In genomic region chr17:59848778-59849177, GRCh38 we compare ENCODE assay signal across 1 cellular context.
A peak's percentile ranks its signal among the peaks of the same experiment; 100 is the strongest.
TF ChIP-seq lines count a peak whose summit lies in the region.

No MANE protein-coding gene starts in this region.

TF ChIP-seq in HepG2, 621 proteins besides CTCF, POLR2A, EP300 and RAD21 (continued from another document and continues in another):
- TF ChIP-seq SCMH1 (CRISPR knock-in tag; IDR thresholded peaks at IDR 0.05; ENCODE audit: borderline replicate concordance) (no peak), MIER2 (CRISPR knock-in tag; IDR thresholded peaks at IDR 0.05) (0 out of 2 replicates have a peak, but pooled peaks have one; percentile 10), HNF4A (CRISPR knock-in tag; IDR thresholded peaks at IDR 0.05) (no peak), THAP8 (CRISPR knock-in tag; IDR thresholded peaks at IDR 0.05; ENCODE audit: borderline replicate concordance) (no peak), ZSCAN25 (CRISPR knock-in tag; IDR thresholded peaks at IDR 0.05) (no peak), XRCC5 (optimal IDR thresholded peaks at IDR 0.05; ENCODE audit: low read length) (no peak), ARID4A (CRISPR knock-in tag; IDR thresholded peaks at IDR 0.05; ENCODE audit: borderline replicate concordance) (peak; percentile 42; the same call in 1 of the 2 replicates), SOX5 (CRISPR knock-in tag; IDR thresholded peaks at IDR 0.05; ENCODE audit: borderline replicate concordance) (0 out of 2 replicates have a peak, but pooled peaks have one; percentile 17), TBP (CRISPR knock-in tag; IDR thresholded peaks at IDR 0.05) (no peak), ZNF3 (CRISPR knock-in tag; IDR thresholded peaks at IDR 0.05) (peak; percentile 66; the same call in 1 of the 2 replicates), FUBP1 (CRISPR knock-in tag; IDR thresholded peaks at IDR 0.05; ENCODE audit: borderline replicate concordance) (no peak), ARID2 (CRISPR knock-in tag; IDR thresholded peaks at IDR 0.05; ENCODE audit: borderline replicate concordance) (0 out of 2 replicates have a peak, but pooled peaks have one; percentile 29), ZBTB25 (CRISPR knock-in tag; IDR thresholded peaks at IDR 0.05) (peak; percentile 86), XBP1 (CRISPR knock-in tag; IDR thresholded peaks at IDR 0.05) (no peak), BRD4 (CRISPR knock-in tag; IDR thresholded peaks at IDR 0.05) (no peak; the same call in 1 of the 2 replicates), CENPX (CRISPR knock-in tag; IDR thresholded peaks at IDR 0.05) (no peak), NAIF1 (CRISPR knock-in tag; IDR thresholded peaks at IDR 0.05; ENCODE audit: borderline replicate concordance) (no peak), THAP11 (CRISPR knock-in tag; IDR thresholded peaks at IDR 0.05) (peak; percentile 40; the same call in 1 of the 2 replicates), ETS1 (CRISPR knock-in tag; IDR thresholded peaks at IDR 0.05) (no peak), HNRNPH1 (optimal IDR thresholded peaks at IDR 0.05; ENCODE audit: low read depth, low read length) (no peak), ZNF256 (CRISPR knock-in tag; conservative IDR thresholded peaks at IDR 0.05) (no peak), ZNF558 (CRISPR knock-in tag; IDR thresholded peaks at IDR 0.05; ENCODE audit: borderline replicate concordance) (no peak), JUNB (CRISPR knock-in tag; IDR thresholded peaks at IDR 0.05; ENCODE audit: borderline replicate concordance) (no peak), EHMT2 (IDR thresholded peaks at IDR 0.05; ENCODE audit: borderline replicate concordance, low read depth, low read length) (no peak), NR2F1 (CRISPR knock-in tag; IDR thresholded peaks at IDR 0.05) (no peak), ZNF337 (CRISPR knock-in tag; IDR thresholded peaks at IDR 0.05; ENCODE audit: borderline replicate concordance, low read depth) (no peak), ZFY (CRISPR knock-in tag; IDR thresholded peaks at IDR 0.05) (no peak), ZFP90 (CRISPR knock-in tag; IDR thresholded peaks at IDR 0.05; ENCODE audit: borderline replicate concordance) (peak; percentile 75; the same call in 1 of the 2 replicates), ISL2 (CRISPR knock-in tag; IDR thresholded peaks at IDR 0.05) (no peak), IKZF5 (CRISPR knock-in tag; IDR thresholded peaks at IDR 0.05) (peak; percentile 26; the same call in 1 of the 2 replicates), RELA (CRISPR knock-in tag; IDR thresholded peaks at IDR 0.05) (0 out of 2 replicates have a peak, but pooled peaks have one; percentile 43), ZNF335 (CRISPR knock-in tag; IDR thresholded peaks at IDR 0.05) (no peak), CCAR2 (optimal IDR thresholded peaks at IDR 0.05; ENCODE audit: low read depth, low read length) (no peak), MAZ (IDR thresholded peaks at IDR 0.05; ENCODE audit: borderline replicate concordance, low read depth, low read length) (no peak), MAZ (CRISPR knock-in tag; IDR thresholded peaks at IDR 0.05; ENCODE audit: low read depth) (no peak), ZNF839 (CRISPR knock-in tag; IDR thresholded peaks at IDR 0.05; ENCODE audit: borderline replicate concordance) (no peak), ZFP1 (CRISPR knock-in tag; IDR thresholded peaks at IDR 0.05) (peak; percentile 70; the same call in 1 of the 2 replicates), TAF15 (IDR thresholded peaks at IDR 0.05; ENCODE audit: low read depth, low read length, poor library complexity, severe bottlenecking) (no peak), REL (CRISPR knock-in tag; conservative IDR thresholded peaks at IDR 0.05) (no peak), ZNF574 (CRISPR knock-in tag; IDR thresholded peaks at IDR 0.05) (0 out of 2 replicates have a peak, but pooled peaks have one; percentile 52), SMARCC2 (IDR thresholded peaks at IDR 0.05) (no peak), PLSCR1 (CRISPR knock-in tag; IDR thresholded peaks at IDR 0.05; ENCODE audit: borderline replicate concordance) (no peak), SETDB1 (CRISPR knock-in tag; IDR thresholded peaks at IDR 0.05; ENCODE audit: borderline replicate concordance) (no peak), ZNF83 (CRISPR knock-in tag; IDR thresholded peaks at IDR 0.05; ENCODE audit: borderline replicate concordance) (no peak), NFKBIZ (CRISPR knock-in tag; IDR thresholded peaks at IDR 0.05) (0 out of 2 replicates have a peak, but pooled peaks have one; percentile 34), ZNF563 (CRISPR knock-in tag; IDR thresholded peaks at IDR 0.05) (no peak), ISX (CRISPR knock-in tag; conservative IDR thresholded peaks at IDR 0.05) (no peak), FOSL2 (CRISPR knock-in tag; IDR thresholded peaks at IDR 0.05) (peak; percentile 73), NCOR1 (IDR thresholded peaks at IDR 0.05; ENCODE audit: borderline replicate concordance, low read length) (peak; percentile 24; the same call in 1 of the 2 replicates), ZNF30 (CRISPR knock-in tag; IDR thresholded peaks at IDR 0.05) (no peak), ZFYVE20 (CRISPR knock-in tag; IDR thresholded peaks at IDR 0.05; ENCODE audit: borderline replicate concordance, low read depth) (no peak), SOX13 (IDR thresholded peaks at IDR 0.05) (no peak), SOX13 (CRISPR knock-in tag; conservative IDR thresholded peaks at IDR 0.05 in 1 of 2, IDR thresholded peaks at IDR 0.05 in 1 of 2) (peak in 1 of 2 experiments; percentile 56; a peak in 1 of 4 replicates), MED8 (CRISPR knock-in tag; IDR thresholded peaks at IDR 0.05; ENCODE audit: insufficient replicate concordance) (no peak), NKX3-1 (CRISPR knock-in tag; IDR thresholded peaks at IDR 0.05) (no peak), PAX8 (CRISPR knock-in tag; IDR thresholded peaks at IDR 0.05; ENCODE audit: borderline replicate concordance) (no peak), ZNF562 (CRISPR knock-in tag; IDR thresholded peaks at IDR 0.05; ENCODE audit: borderline replicate concordance) (no peak), ZNF619 (CRISPR knock-in tag; IDR thresholded peaks at IDR 0.05) (no peak), YY1 (IDR thresholded peaks at IDR 0.05; ENCODE audit: insufficient read depth, insufficient replicate concordance, low read depth, low read length) (no peak), THYN1 (CRISPR knock-in tag; IDR thresholded peaks at IDR 0.05; ENCODE audit: borderline replicate concordance, low read depth) (no peak), ZSCAN20 (CRISPR knock-in tag; IDR thresholded peaks at IDR 0.05; ENCODE audit: borderline replicate concordance) (no peak), KDM5B (CRISPR knock-in tag; IDR thresholded peaks at IDR 0.05; ENCODE audit: borderline replicate concordance) (no peak), ZMYM4 (CRISPR knock-in tag; IDR thresholded peaks at IDR 0.05) (no peak), ZNF761 (CRISPR knock-in tag; conservative IDR thresholded peaks at IDR 0.05) (no peak)
